Comparison of ENCODE assay signal across 26 cellular contexts in the genomic region with DNA sequence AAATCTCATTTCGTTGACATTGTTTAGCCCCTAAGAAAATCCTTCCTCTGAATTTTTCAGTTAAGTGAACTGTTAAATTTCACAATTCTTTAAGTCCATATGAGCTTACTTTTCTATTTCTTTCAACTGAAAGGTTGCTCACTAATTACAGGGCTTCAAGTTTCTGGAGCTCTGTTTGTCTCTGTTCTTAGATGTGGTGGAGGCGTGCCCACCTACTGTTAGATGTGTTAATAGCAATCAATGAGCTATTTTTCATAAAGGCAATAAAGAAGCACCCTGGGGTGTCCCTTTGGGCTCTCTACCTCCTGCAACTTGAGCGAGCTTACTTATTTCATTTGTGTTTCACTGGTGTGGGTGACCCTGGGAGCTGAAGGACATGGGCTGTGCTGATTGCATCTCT. TPM values are rescaled to one million over a fixed set of nuclear protein-coding genes. Genes with fewer than 3 reads are reported as not detected.
A peak's percentile ranks its signal among the peaks of the same experiment; 100 is the strongest.
DNase-seq lines count a peak whose midpoint lies in the region; ATAC-seq and TF ChIP-seq lines count a peak whose summit lies in the region.
"Had no signal": no experiment of that assay in that cellular context is flagged by ENCODE, and none has a peak within 500 bp of the region (broad histone marks: within the 10 kb centered on the region; RNA-seq: fewer than 3 reads in every experiment).

No MANE protein-coding gene starts in this region.

- H2BK12ac ChIP-seq in mesenchymal stem cell (ENCODE audit: low read length in 2 of 2), result no peak overlapping the region

- H3K4me3 Mint-ChIP-seq in activated CD8-positive, alpha-beta T cell treated with anti-CD3 and anti-CD28 coated beads, Interleukin-2, amount 10 ng/mL, durations not matched to agents 7 days and 5 days, result no peak overlapping the region
- no peak overlapping the region for H3K4me3 Mint-ChIP-seq in activated CD8-positive, alpha-beta T cell treated with anti-CD3 and anti-CD28 coated beads for 36 hours
- no peak overlapping the region for H3K4me3 Mint-ChIP-seq in memory B cell
- H3K4me3 Mint-ChIP-seq: type B pancreatic cell had no signal

- no peak for TF ChIP-seq CTCF in activated CD8-positive, alpha-beta T cell treated with anti-CD3 and anti-CD28 coated beads for 36 hours (IDR thresholded peaks at IDR 0.05)
- TF ChIP-seq CTCF in RWPE1 (conservative IDR thresholded peaks at IDR 0.05; ENCODE audit: low read depth), result no peak

- peak overlapping the region; percentile 82; the same call in 1 of the 2 replicates for H3K27ac ChIP-seq in RWPE1
- H3K27ac ChIP-seq in mesenchymal stem cell (ENCODE audit: low read length, poor library complexity, severe bottlenecking), result no peak overlapping the region
- H3K27ac ChIP-seq: parathyroid adenoma, Peyer's patch had no signal

- POLR2A ChIA-PET in activated CD8-positive, alpha-beta T cell treated with anti-CD3 and anti-CD28 coated beads, Interleukin-2, amount 10 ng/mL, durations not matched to agents 7 days and 5 days (lab: Charles Lee), result interaction anchor here (1.0 kb wide), 1 partner anchor 108 kb away, joined by 3 read pairs; no protein-coding TSS in a partner anchor
- POLR2A ChIA-PET in activated CD8-positive, alpha-beta T cell treated with anti-CD3 and anti-CD28 coated beads for 36 hours (lab: Charles Lee), result interaction anchor here (0.5 to 1.7 kb wide), 5 partner anchors 11 to 335 kb away, joined by 3 to 6 read pairs (median 3); a partner anchor contains a TSS
- POLR2A ChIA-PET in RWPE1 (lab: Yijun Ruan, JAX; ENCODE audit: low non-redundant PET), result no interaction called here

- no peak overlapping the region for H3K4ac ChIP-seq in mesenchymal stem cell (ENCODE audit: low read depth in 1 of 2, low read length in 2 of 2)

- no peaks in the 10 kb centered on the region for H3K9me3 Mint-ChIP-seq in activated CD8-positive, alpha-beta T cell treated with anti-CD3 and anti-CD28 coated beads, Interleukin-2, amount 10 ng/mL, durations not matched to agents 7 days and 5 days (ENCODE audit: insufficient read depth)
- no peaks in the 10 kb centered on the region for H3K9me3 Mint-ChIP-seq in activated CD8-positive, alpha-beta T cell treated with anti-CD3 and anti-CD28 coated beads for 36 hours
- no peaks in the 10 kb centered on the region for H3K9me3 Mint-ChIP-seq in memory B cell
- H3K9me3 Mint-ChIP-seq: activated naive CD8-positive, alpha-beta T cell treated with anti-CD3 and anti-CD28 coated beads, Interleukin-2, amount 10 ng/mL, durations not matched to agents 7 days and 5 days; type B pancreatic cell had no signal

- no peaks in the 10 kb centered on the region for H3K79me1 ChIP-seq in mesenchymal stem cell (replicated peaks; ENCODE audit: low read length, poor library complexity, severe bottlenecking)

- H3K27me3 Mint-ChIP-seq in activated CD8-positive, alpha-beta T cell treated with anti-CD3 and anti-CD28 coated beads, Interleukin-2, amount 10 ng/mL, durations not matched to agents 7 days and 5 days (ENCODE audit: low read depth), result peaks cover 19% of the 10 kb centered on the region
- no peaks in the 10 kb centered on the region for H3K27me3 Mint-ChIP-seq in activated CD8-positive, alpha-beta T cell treated with anti-CD3 and anti-CD28 coated beads for 36 hours
- no peaks in the 10 kb centered on the region for H3K27me3 Mint-ChIP-seq in memory B cell

- no peak overlapping the region for H3K14ac ChIP-seq in mesenchymal stem cell (ENCODE audit: low read length in 2 of 2)

- no peak overlapping the region for H2AK5ac ChIP-seq in mesenchymal stem cell (ENCODE audit: low read length, severe bottlenecking)

- no peaks in the 10 kb centered on the region for H3K36me3 Mint-ChIP-seq in activated CD8-positive, alpha-beta T cell treated with anti-CD3 and anti-CD28 coated beads, Interleukin-2, amount 10 ng/mL, durations not matched to agents 7 days and 5 days (ENCODE audit: low read depth)
- no peaks in the 10 kb centered on the region for H3K36me3 Mint-ChIP-seq in activated CD8-positive, alpha-beta T cell treated with anti-CD3 and anti-CD28 coated beads for 36 hours (ENCODE audit: low read depth)
- no peaks in the 10 kb centered on the region for H3K36me3 Mint-ChIP-seq in memory B cell
- H3K36me3 Mint-ChIP-seq: activated naive CD8-positive, alpha-beta T cell treated with anti-CD3 and anti-CD28 coated beads, Interleukin-2, amount 10 ng/mL, durations not matched to agents 7 days and 5 days; type B pancreatic cell had no signal

- peaks cover 27% of the 10 kb centered on the region for H3K4me1 Mint-ChIP-seq in activated CD8-positive, alpha-beta T cell treated with anti-CD3 and anti-CD28 coated beads, Interleukin-2, amount 10 ng/mL, durations not matched to agents 7 days and 5 days (ENCODE audit: low read depth)
- H3K4me1 Mint-ChIP-seq in activated CD8-positive, alpha-beta T cell treated with anti-CD3 and anti-CD28 coated beads for 36 hours (ENCODE audit: low read depth), result peaks cover 15% of the 10 kb centered on the region
- H3K4me1 Mint-ChIP-seq in memory B cell, result peaks cover 25% of the 10 kb centered on the region

- no peak overlapping the region for H2BK120ac ChIP-seq in mesenchymal stem cell (ENCODE audit: low read depth, low read length)

- no peak overlapping the region for H4K8ac ChIP-seq in mesenchymal stem cell (ENCODE audit: low read length)

- CTCF ChIA-PET in activated CD8-positive, alpha-beta T cell treated with anti-CD3 and anti-CD28 coated beads, Interleukin-2, amount 10 ng/mL, durations not matched to agents 7 days and 5 days (lab: Charles Lee), result interaction anchor here (0.8 to 3.3 kb wide), 10 partner anchors 13 to 157 kb away, joined by 3 to 53 read pairs (median 4); a partner anchor contains a TSS
- CTCF ChIA-PET in activated CD8-positive, alpha-beta T cell treated with anti-CD3 and anti-CD28 coated beads for 36 hours (lab: Charles Lee), result interaction anchor here (0.9 to 4.3 kb wide), 5 partner anchors 9 to 26 kb away, joined by 3 to 21 read pairs (median 8); a partner anchor contains a TSS
- CTCF ChIA-PET in RWPE1 (lab: Yijun Ruan, JAX), result interaction anchor here (1.2 kb wide), 1 partner anchor 20 kb away, joined by 4 read pairs; no protein-coding TSS in a partner anchor

- H3K36me3 ChIP-seq in mesenchymal stem cell (ENCODE audit: control insufficient read depth in 1 of 2, insufficient read depth in 2 of 2, low read depth in 1 of 2, low read length in 2 of 2), result no peaks in the 10 kb centered on the region
- H3K36me3 ChIP-seq: Peyer's patch had no signal

- H3K4me2 ChIP-seq in mesenchymal stem cell (ENCODE audit: low read length, poor library complexity, severe bottlenecking), result no peak overlapping the region

- 77% methylated on average over 2 of the region's 3 CpGs for WGBS in mesenchymal stem cell

- DNase-seq in activated CD8-positive, alpha-beta T cell treated with anti-CD3 and anti-CD28 coated beads, Interleukin-2, amount 10 ng/mL, durations not matched to agents 7 days and 5 days, result no peak
- DNase-seq in activated CD8-positive, alpha-beta T cell treated with anti-CD3 and anti-CD28 coated beads for 36 hours, result no peak
- DNase-seq in COR-L47 (lab: John Stamatoyannopoulos, UW), result peak; percentile 13
- no peak for DNase-seq in RWPE1 (ENCODE audit: low spot score)
- DNase-seq in memory B cell (ENCODE audit: low spot score in 2 of 2), result no peak
- no peak for DNase-seq in AG08395 (ENCODE audit: low spot score)
- DNase-seq in midbrain (lab: John Stamatoyannopoulos, UW), result no peak
- no peak for DNase-seq in mesenchymal stem cell
- DNase-seq: ACHN; activated naive CD8-positive, alpha-beta T cell treated with anti-CD3 and anti-CD28 coated beads, Interleukin-2, amount 10 ng/mL, durations not matched to agents 7 days and 5 days; aorta; DMS79 treated with DMSO at 0.1 percent for 48 hours; GDM1; mesendoderm; NCI-H1092 treated with DMSO at 0.1 percent for 48 hours; NCI-H2029; NCI-H526; Peyer's patch; retina; SIG-M5 had no signal

- no peak for ATAC-seq in activated CD8-positive, alpha-beta T cell treated with anti-CD3 and anti-CD28 coated beads, Interleukin-2, amount 10 ng/mL, durations not matched to agents 7 days and 5 days
- no peak for ATAC-seq in activated CD8-positive, alpha-beta T cell treated with anti-CD3 and anti-CD28 coated beads for 36 hours
- ATAC-seq in memory B cell (ENCODE audit: low read depth), result no peak
- ATAC-seq: K562, left lobe of liver had no signal

- intact Hi-C loops in activated CD8-positive, alpha-beta T cell treated with anti-CD3 and anti-CD28 coated beads for 36 hours (cut with micrococcal nuclease), result no loop called here

- H3K23ac ChIP-seq in mesenchymal stem cell (ENCODE audit: low read length in 2 of 2), result no peak overlapping the region

- no peak overlapping the region for H3K9ac ChIP-seq in mesenchymal stem cell (ENCODE audit: low read length)
- H3K9ac ChIP-seq: parathyroid adenoma had no signal

- peaks cover 9 to 36% of the 10 kb centered on the region in 2 experiments for H3K27me3 ChIP-seq in mesenchymal stem cell (ENCODE audit: control insufficient read depth in 1 of 2, insufficient read depth in 1 of 2, low read length in 2 of 2)
- H3K27me3 ChIP-seq: Peyer's patch had no signal

- H3K4me1 ChIP-seq in mesenchymal stem cell (ENCODE audit: control insufficient read depth, insufficient read depth, low read depth, low read length), result no peaks in the 10 kb centered on the region
- H3K4me1 ChIP-seq: parathyroid adenoma had no signal

- H4K91ac ChIP-seq in mesenchymal stem cell (ENCODE audit: low read length), result no peak overlapping the region

- no peak overlapping the region for H2AFZ ChIP-seq in mesenchymal stem cell (ENCODE audit: low read depth, low read length)
- H2AFZ ChIP-seq: parathyroid adenoma had no signal

- peak overlapping the region; percentile 81 for H3K27ac Mint-ChIP-seq in activated CD8-positive, alpha-beta T cell treated with anti-CD3 and anti-CD28 coated beads, Interleukin-2, amount 10 ng/mL, durations not matched to agents 7 days and 5 days
- H3K27ac Mint-ChIP-seq in activated CD8-positive, alpha-beta T cell treated with anti-CD3 and anti-CD28 coated beads for 36 hours, result no peak overlapping the region
- peak overlapping the region; percentile 82 for H3K27ac Mint-ChIP-seq in memory B cell
- H3K27ac Mint-ChIP-seq: activated naive CD8-positive, alpha-beta T cell treated with anti-CD3 and anti-CD28 coated beads, Interleukin-2, amount 10 ng/mL, durations not matched to agents 7 days and 5 days; type B pancreatic cell had no signal

- H3K18ac ChIP-seq in mesenchymal stem cell (ENCODE audit: low read depth in 1 of 2, low read length in 2 of 2), result no peak overlapping the region

- H3K4me3 ChIP-seq in mesenchymal stem cell (ENCODE audit: insufficient read depth in 1 of 2, low read depth in 1 of 2, low read length in 2 of 2), result no peak overlapping the region
- H3K4me3 ChIP-seq: K562, Peyer's patch, skin epidermis had no signal

- no peak overlapping the region for H2BK15ac ChIP-seq in mesenchymal stem cell (ENCODE audit: low read depth, poor library complexity, severe bottlenecking)

- no peak overlapping the region for H2BK5ac ChIP-seq in mesenchymal stem cell (ENCODE audit: low read depth, low read length, poor library complexity, severe bottlenecking)

- no peaks in the 10 kb centered on the region for H3K9me3 ChIP-seq in mesenchymal stem cell (ENCODE audit: control insufficient read depth, low read length)
- H3K9me3 ChIP-seq: Peyer's patch had no signal

RNA-seq across cellular contexts. Expression of a gene that starts 25.0 kb away (rescaled TPM):
- not detected for total RNA-seq in activated CD8-positive, alpha-beta T cell treated with anti-CD3 and anti-CD28 coated beads, Interleukin-2, amount 10 ng/mL, durations not matched to agents 7 days and 5 days
- not detected for total RNA-seq in activated CD8-positive, alpha-beta T cell treated with anti-CD3 and anti-CD28 coated beads for 36 hours
- polyA plus RNA-seq in mesenchymal stem cell (2013, experiment 1 of 2), result not detected
- not detected for polyA plus RNA-seq in mesenchymal stem cell (2013, experiment 2 of 2)
- total RNA-seq: activated naive CD8-positive, alpha-beta T cell treated with anti-CD3 and anti-CD28 coated beads, Interleukin-2, amount 10 ng/mL, durations not matched to agents 7 days and 5 days; K562; left lobe of liver had no signal
- polyA plus RNA-seq: aorta, BJ, K562 had no signal

RNA-seq across cellular contexts. Expression of a gene that starts 53.8 kb away (rescaled TPM):
- 10 to 100 TPM; 64.2 to 71.5 TPM for total RNA-seq in activated CD8-positive, alpha-beta T cell treated with anti-CD3 and anti-CD28 coated beads, Interleukin-2, amount 10 ng/mL, durations not matched to agents 7 days and 5 days
- 10 to 100 TPM; 48.7 to 53.2 TPM for total RNA-seq in activated CD8-positive, alpha-beta T cell treated with anti-CD3 and anti-CD28 coated beads for 36 hours
- polyA plus RNA-seq in mesenchymal stem cell (2013, experiment 1 of 2), result 26.5 TPM
- polyA plus RNA-seq in mesenchymal stem cell (2013, experiment 2 of 2), result 28.5 TPM
